Comparison of ENCODE assay signal across 15 cellular contexts in genomic region chr20:25087186-25087929, GRCh38. TPM values are rescaled to one million over a fixed set of nuclear protein-coding genes. Genes with fewer than 3 reads are reported as not detected.
DNase-seq lines count a peak whose midpoint lies in the region; ATAC-seq and TF ChIP-seq lines count a peak whose summit lies in the region.
"Had no signal": no experiment of that assay in that cellular context is flagged by ENCODE, and none has a peak within 500 bp of the region (broad histone marks: within the 10 kb centered on the region; RNA-seq: fewer than 3 reads in every experiment).

No MANE protein-coding gene starts in this region.

- H3K36me3 Mint-ChIP-seq in progenitor cell of endocrine pancreas (ENCODE audit: insufficient read depth), result no peaks in the 10 kb centered on the region

- no peak for TF ChIP-seq CTCF in progenitor cell of endocrine pancreas (IDR thresholded peaks at IDR 0.05; ENCODE audit: unreplicated experiment)

- H3K9me3 Mint-ChIP-seq in progenitor cell of endocrine pancreas (ENCODE audit: low read depth), result no peaks in the 10 kb centered on the region

- no peaks in the 10 kb centered on the region for H3K4me1 Mint-ChIP-seq in progenitor cell of endocrine pancreas (ENCODE audit: low read depth)

- no peak overlapping the region for H3K27ac Mint-ChIP-seq in progenitor cell of endocrine pancreas

- ATAC-seq in GM21786 (IDR thresholded peaks at IDR 0.05; ENCODE audit: unreplicated experiment) (no peak), HG03442 (IDR thresholded peaks at IDR 0.05; ENCODE audit: unreplicated experiment) (no peak)
- ATAC-seq: HCT116 had no signal

- H3K4me3 Mint-ChIP-seq in progenitor cell of endocrine pancreas (ENCODE audit: low read depth), result no peak overlapping the region

- H3K27me3 Mint-ChIP-seq in progenitor cell of endocrine pancreas, result peaks cover 90% of the 10 kb centered on the region

- DNase-seq in NCI-H1092 treated with DMSO at 0.1 percent for 48 hours (lab: John Stamatoyannopoulos, UW) (peak; percentile 8), NCI-H1092 (lab: John Stamatoyannopoulos, UW) (no peak), HuH-7.5 (ENCODE audit: low spot score) (peak; percentile 4), NCI-H2196 (lab: John Stamatoyannopoulos, UW; ENCODE audit: unreplicated experiment) (peak; percentile 12), myocyte (ENCODE audit: low read depth) (peak; percentile 43), progenitor cell of endocrine pancreas (ENCODE audit: low spot score, unreplicated experiment) (no peak)
- DNase-seq: 8988T, DMS153, KBM-7, NCI-H2029 treated with DMSO at 0.1 percent for 48 hours, NCI-H446 treated with DMSO at 0.1 percent for 48 hours, SIG-M5 had no signal

RNA-seq across cellular contexts. Expression of gene VSX1, which starts 5.4 kb away (rescaled TPM):
- total RNA-seq in myocyte (not detected in 2 replicates), progenitor cell of endocrine pancreas (not detected in 2 replicates)
- polyA plus RNA-seq in myocyte (2012), result not detected

RNA-seq across cellular contexts. Expression of gene ACSS1, which starts 29.4 kb away (rescaled TPM):
- 0.88 and 1.3 TPM in 2 replicates for total RNA-seq in myocyte
- polyA plus RNA-seq in myocyte (2012), result 0.16 TPM
- total RNA-seq in progenitor cell of endocrine pancreas, result 0.67 and 0.72 TPM in 2 replicates

Comparison
In these comparisons a context has a peak if more than half of its experiments do, and no peak if none do; other contexts are left out.
1. DNase-seq: peak in NCI-H1092 treated with DMSO at 0.1 percent for 48 hours (single experiment), HuH-7.5 (single experiment), NCI-H2196 (single experiment) and myocyte (single experiment); none in NCI-H1092 (single experiment) and progenitor cell of endocrine pancreas (single experiment).